In the genomic region with DNA sequence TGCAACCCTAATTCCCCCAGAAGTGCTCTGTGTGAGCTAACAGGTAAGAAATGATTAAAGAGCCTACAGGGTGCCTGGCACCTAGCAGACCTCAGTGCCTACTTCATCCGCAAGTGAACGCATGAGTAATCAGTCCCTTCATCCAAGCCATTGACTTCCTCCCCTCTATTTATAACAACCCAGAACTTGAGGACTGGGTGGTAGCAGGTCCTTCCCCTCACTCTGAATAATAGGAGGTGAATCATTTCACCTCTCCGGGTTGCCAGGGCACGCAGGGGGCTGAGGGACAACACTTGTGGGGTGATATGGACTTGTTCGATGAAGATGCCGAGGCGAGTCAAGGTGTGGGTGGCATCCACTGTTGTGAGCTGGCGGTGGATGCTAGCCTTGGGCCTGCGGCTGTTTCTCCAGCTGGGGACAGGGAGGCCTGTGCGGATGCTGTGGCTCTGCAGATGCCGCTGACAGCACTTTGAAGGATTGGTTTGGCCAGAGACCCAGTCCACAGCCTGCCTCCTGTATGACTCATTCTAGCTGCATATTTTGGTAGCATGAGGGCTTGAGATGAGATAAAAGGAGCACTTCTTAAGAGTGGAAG, we compare ENCODE assay signal across 9 cellular contexts. TPM values are rescaled to one million over a fixed set of nuclear protein-coding genes. Genes with fewer than 3 reads are reported as not detected.
DNase-seq lines count a peak whose midpoint lies in the region; ATAC-seq and TF ChIP-seq lines count a peak whose summit lies in the region.
"Had no signal": no experiment of that assay in that cellular context is flagged by ENCODE, and none has a peak within 500 bp of the region (broad histone marks: within the 10 kb centered on the region; RNA-seq: fewer than 3 reads in every experiment).

No MANE protein-coding gene starts in this region.

- no peak for TF ChIP-seq CTCF in AG09309 (IDR thresholded peaks at IDR 0.05; ENCODE audit: control insufficient read depth, insufficient read depth, low read depth, low read length, missing control alignments)
- TF ChIP-seq CTCF in activated B cell treated with CpG ODN at 0.5 μM for 24 hours (IDR thresholded peaks at IDR 0.05), result no peak
- TF ChIP-seq CTCF in breast epithelium (IDR thresholded peaks at IDR 0.05), result no peak
- TF ChIP-seq CTCF in liver (IDR thresholded peaks at IDR 0.05; ENCODE audit: low read depth, low read length, missing input control), result no peak

- TF ChIP-seq POLR2A in breast epithelium (IDR thresholded peaks at IDR 0.05), result no peak

- H3K4me3 Mint-ChIP-seq in activated B cell treated with CpG ODN at 0.5 μM for 24 hours, result peak overlapping the region; percentile 61

- peak overlapping the region; percentile 89 for H3K27ac Mint-ChIP-seq in activated B cell treated with CpG ODN at 0.5 μM for 24 hours

- H3K4me1 Mint-ChIP-seq in activated B cell treated with CpG ODN at 0.5 μM for 24 hours, result peaks cover 97% of the 10 kb centered on the region

- no peak overlapping the region for H3K4me3 ChIP-seq in AG09309 (ENCODE audit: control insufficient read depth, low read depth, low read length)
- no peak overlapping the region for H3K4me3 ChIP-seq in breast epithelium
- H3K4me3 ChIP-seq in liver (ENCODE audit: low read depth in 1 of 3, low read length in 3 of 3), result no peak overlapping the region
- H3K4me3 ChIP-seq: skin epidermis had no signal

- ATAC-seq in GM19463 (IDR thresholded peaks at IDR 0.05; ENCODE audit: unreplicated experiment), result peak; percentile 36
- ATAC-seq in activated B cell treated with CpG ODN at 0.5 μM for 24 hours (ENCODE audit: low read depth), result peak; percentile 51

- no peaks in the 10 kb centered on the region for H3K36me3 ChIP-seq in breast epithelium
- no peaks in the 10 kb centered on the region for H3K36me3 ChIP-seq in liver (ENCODE audit: control insufficient read depth in 4 of 4, insufficient read depth in 3 of 4, low read depth in 1 of 4, low read length in 3 of 4)

- POLR2A ChIA-PET in activated B cell treated with CpG ODN at 0.5 μM for 24 hours (lab: Charles Lee), result interaction anchor here (0.8 to 10.2 kb wide), 4 partner anchors 15 to 172 kb away, joined by 3 to 148 read pairs (median 5); partner anchors contain the start of genes SC5D, SORL1 and SORL1-AS1

- H3K27ac ChIP-seq in breast epithelium, result peak overlapping the region; percentile 74 to 89
- peak overlapping the region; percentile 88 to 95 for H3K27ac ChIP-seq in liver (ENCODE audit: low read depth in 1 of 2, low read length in 2 of 2)

- H3K9me3 ChIP-seq in breast epithelium (no peaks in the 10 kb centered on the region), liver (ENCODE audit: control insufficient read depth in 4 of 4, low read length in 3 of 4) (no peaks in the 10 kb centered on the region)

- 77% methylated on average over 11 of the region's 11 CpGs for WGBS in liver

- CTCF ChIA-PET in activated B cell treated with CpG ODN at 0.5 μM for 24 hours (lab: Charles Lee), result interaction anchor here (1.1 kb wide), 1 partner anchor 13 kb away, joined by 3 read pairs; no protein-coding TSS in a partner anchor

- intact Hi-C loops in activated B cell treated with CpG ODN at 0.5 μM for 24 hours (cut with micrococcal nuclease) (loop anchor here (1.0 kb wide), 2 partner anchors 11 to 18 kb away; no protein-coding TSS in a partner anchor), breast epithelium (cut with DNase I; ENCODE audit: low total_unique reads) (no loop called here)

- DNase-seq in AG09309 (ENCODE audit: low read depth) (peak; percentile 61), HT-29 (ENCODE audit: low spot score) (peak; percentile 76), activated B cell treated with CpG ODN at 0.5 μM for 24 hours (no peak), breast epithelium (ENCODE audit: low spot score in 2 of 2) (peak; percentile 70 to 77), NCI-H187 (lab: John Stamatoyannopoulos, UW) (no peak)
- peak; percentile 77 to 89 for DNase-seq in stimulated activated CD8-positive, alpha-beta memory T cell treated with anti-CD3 and anti-CD28 coated beads, Interleukin-15, amount 100 ng/mL, for 48 hours (ENCODE audit: low read depth in 2 of 2)

- no peaks in the 10 kb centered on the region for H3K9me3 Mint-ChIP-seq in activated B cell treated with CpG ODN at 0.5 μM for 24 hours

- TF ChIP-seq RAD21 in liver (IDR thresholded peaks at IDR 0.05), result no peak

- no peaks in the 10 kb centered on the region for H3K27me3 Mint-ChIP-seq in activated B cell treated with CpG ODN at 0.5 μM for 24 hours

- peak overlapping the region in 1 of 2 donors; percentile 46 for H3K9ac ChIP-seq in liver (ENCODE audit: low read depth in 1 of 2, low read length in 2 of 2)

- H3K27me3 ChIP-seq in breast epithelium (no peaks in the 10 kb centered on the region), liver (ENCODE audit: control insufficient read depth in 4 of 4, insufficient read depth in 4 of 4, low read length in 3 of 4) (no peaks in the 10 kb centered on the region)

- H3K4me1 ChIP-seq in breast epithelium (peaks cover 9 to 16% of the 10 kb centered on the region in 2 donors), liver (ENCODE audit: control insufficient read depth in 4 of 4, insufficient read depth in 4 of 4, low read length in 3 of 4) (peaks cover 10 to 75% (median 23%) of the 10 kb centered on the region in 4 donors)

- peaks cover 6% of the 10 kb centered on the region for H3K36me3 Mint-ChIP-seq in activated B cell treated with CpG ODN at 0.5 μM for 24 hours (ENCODE audit: low read depth)

TF ChIP-seq in liver, 16 proteins besides CTCF, POLR2A, EP300 and RAD21:
- peak; percentile 55 to 90 for TF ChIP-seq JUND (IDR thresholded peaks at IDR 0.05)
- no peak for TF ChIP-seq SP1 (IDR thresholded peaks at IDR 0.05)

RNA-seq across cellular contexts. Expression of gene SORL1, which starts 12.3 kb away (rescaled TPM):
- total RNA-seq in HT-29 (2014; rRNA removed; shearing (Covaris generic)), result 43.6 and 49.8 TPM in 2 replicates
- total RNA-seq in activated B cell treated with CpG ODN at 0.5 μM for 24 hours (159 and 180 TPM in 2 replicates), breast epithelium (10 to 100 TPM in 2 of 3 donors, 1 to 10 TPM in 1; 3.5 to 64.0 (median 50.8) TPM), liver (100 to 1,000 TPM in 1 of 2 donors, 10 to 100 TPM in 1; 26.9 to 124 TPM)
- 10 to 100 TPM; 14.6 to 23.8 TPM for polyA plus RNA-seq in liver

Comparison
In these comparisons a context has a peak if more than half of its experiments do, and no peak if none do; other contexts are left out.
1. DNase-seq: peak in AG09309 (single experiment), HT-29 (single experiment), breast epithelium (2 of 2) and stimulated activated CD8-positive, alpha-beta memory T cell treated with anti-CD3 and anti-CD28 coated beads, Interleukin-15, amount 100 ng/mL, for 48 hours (2 of 2); none in activated B cell treated with CpG ODN at 0.5 μM for 24 hours (single experiment) and NCI-H187 (0 of 2).